Comparison of ENCODE assay signal across 6 cellular contexts in the genomic region with DNA sequence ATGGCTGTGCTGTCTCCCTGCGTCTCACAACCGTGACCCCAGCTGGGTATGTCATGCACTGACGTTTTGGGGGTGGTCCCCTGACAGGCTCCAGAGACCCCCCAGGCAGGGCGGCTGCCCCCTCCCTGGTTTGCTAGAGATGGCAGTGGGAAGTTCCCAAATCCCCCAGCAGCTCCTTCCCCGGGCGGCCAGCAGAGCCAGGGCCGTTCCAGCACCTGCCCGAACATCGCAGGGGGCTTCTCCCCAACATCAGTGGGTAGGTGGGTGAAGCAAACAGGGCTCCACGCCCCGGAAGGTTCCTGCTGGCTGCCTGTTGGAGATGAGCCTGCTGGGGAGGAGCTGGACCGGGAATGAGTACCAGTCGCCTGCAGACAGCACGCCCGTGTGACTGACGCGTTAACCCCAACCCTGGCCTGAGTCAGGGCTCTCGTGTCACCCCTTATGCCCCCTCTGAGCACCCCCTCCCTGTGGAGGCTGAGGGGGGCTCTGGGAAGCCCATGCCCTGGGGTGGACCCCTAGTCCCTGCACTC.
"Had no signal": no experiment of that assay in that cellular context is flagged by ENCODE, and none has a peak within 500 bp of the region (broad histone marks: within the 10 kb centered on the region; RNA-seq: fewer than 3 reads in every experiment).

No MANE protein-coding gene starts in this region.

- H3K4me3 ChIP-seq: GM23338 had no signal

- H3K4me2 ChIP-seq: GM23338 had no signal

- FAIRE-seq: H1, H54 had no signal

- H2AFZ ChIP-seq: GM23338 had no signal

- H3K27ac ChIP-seq: HL-60 had no signal

- DNase-seq: H9, HCEC 1CT had no signal

- ATAC-seq: GM23338 had no signal
